9 cellular contexts compared by ENCODE assay signal in genomic region chr6:150005761-150006651, GRCh38. TPM values are rescaled to one million over a fixed set of nuclear protein-coding genes. Genes with fewer than 3 reads are reported as not detected.
DNase-seq lines count a peak whose midpoint lies in the region; ATAC-seq and TF ChIP-seq lines count a peak whose summit lies in the region.
"Had no signal": no experiment of that assay in that cellular context is flagged by ENCODE, and none has a peak within 500 bp of the region (broad histone marks: within the 10 kb centered on the region; RNA-seq: fewer than 3 reads in every experiment).

No MANE protein-coding gene starts in this region.

- no peak for TF ChIP-seq CTCF in heart right ventricle (IDR thresholded peaks at IDR 0.05)
- no peak for TF ChIP-seq CTCF in brain microvascular endothelial cell (IDR thresholded peaks at IDR 0.05; ENCODE audit: low read depth, low read length, missing control alignments)
- no peak for TF ChIP-seq CTCF in upper lobe of right lung (IDR thresholded peaks at IDR 0.05)
- TF ChIP-seq CTCF in RWPE1 (conservative IDR thresholded peaks at IDR 0.05; ENCODE audit: low read depth), result no peak

- ATAC-seq in heart right ventricle (no peak), left cardiac atrium (no peak), upper lobe of right lung (no peak), HG02623 (IDR thresholded peaks at IDR 0.05; ENCODE audit: unreplicated experiment) (no peak), HG02763 (IDR thresholded peaks at IDR 0.05; ENCODE audit: unreplicated experiment) (no peak)

- CTCF ChIA-PET in RWPE1 (lab: Yijun Ruan, JAX), result no interaction called here

- H3K4me3 ChIP-seq in heart right ventricle (peak overlapping the region; percentile 21 to 78 (median 66)), brain microvascular endothelial cell (ENCODE audit: low read depth, low read length) (peak overlapping the region; percentile 71), mesodermal cell (ENCODE audit: extremely low read depth, insufficient read depth, low read length, poor library complexity, severe bottlenecking) (peak overlapping the region; percentile 59), upper lobe of right lung (peak overlapping the region; percentile 54)

- H3K36me3 ChIP-seq in heart right ventricle (no peaks in the 10 kb centered on the region), brain microvascular endothelial cell (replicated peaks) (no peaks in the 10 kb centered on the region), mesodermal cell (ENCODE audit: control insufficient read depth, insufficient read depth, low read length) (no peaks in the 10 kb centered on the region), upper lobe of right lung (no peaks in the 10 kb centered on the region)

- DNase-seq in heart right ventricle (no peak), left cardiac atrium (no peak), brain microvascular endothelial cell (no peak), upper lobe of right lung (no peak), RWPE1 (ENCODE audit: low spot score) (no peak)

- POLR2A ChIA-PET in RWPE1 (lab: Yijun Ruan, JAX; ENCODE audit: low non-redundant PET), result no interaction called here

- peaks cover 8 to 72% (median 58%) of the 10 kb centered on the region in 7 donors for H3K27me3 ChIP-seq in heart right ventricle
- H3K27me3 ChIP-seq in brain microvascular endothelial cell (replicated peaks), result peaks cover 19% of the 10 kb centered on the region
- H3K27me3 ChIP-seq in upper lobe of right lung, result peaks cover 23% of the 10 kb centered on the region

- H3K9me3 ChIP-seq in heart right ventricle (no peaks in the 10 kb centered on the region), mesodermal cell (ENCODE audit: control insufficient read depth, low read length) (no peaks in the 10 kb centered on the region), upper lobe of right lung (no peaks in the 10 kb centered on the region)

- WGBS in heart right ventricle, 2 donors, result 82 to 84% methylated on average over 14 of the region's 14 CpGs
- WGBS in mesodermal cell (ENCODE audit: insufficient coverage in 2 of 2), 2 experiments, result 76 to 84% methylated on average over 8 to 14 of the region's 14 CpGs

- H3K27ac ChIP-seq in heart right ventricle (no peak overlapping the region), brain microvascular endothelial cell (no peak overlapping the region), mesodermal cell (ENCODE audit: low read depth, low read length, severe bottlenecking) (no peak overlapping the region), upper lobe of right lung (no peak overlapping the region), RWPE1 (no peak overlapping the region)

- peaks cover 6 to 16% (median 11%) of the 10 kb centered on the region in 9 donors for H3K4me1 ChIP-seq in heart right ventricle
- peaks cover 7% of the 10 kb centered on the region for H3K4me1 ChIP-seq in mesodermal cell (ENCODE audit: control insufficient read depth, insufficient read depth, low read length, poor library complexity, severe bottlenecking)
- H3K4me1 ChIP-seq in upper lobe of right lung, result peaks cover 3% of the 10 kb centered on the region

- in situ Hi-C loops in brain microvascular endothelial cell (cut with HindIII; ENCODE audit: low pct_ligation_motif_present, low sequenced_read_pairs), result no loop called here

- intact Hi-C loops in heart right ventricle (cut with DNase I), result loop anchor here in 3 of 10 donors (2.0 to 5.0 kb wide), 2 partner anchors 63 to 69 kb away; partner anchors contain the start of gene ULBP2 (in 1 of the 3)
- intact Hi-C loops in left cardiac atrium (cut with DNase I), result loop anchor here in 1 of 2 donors (10.0 kb wide), 1 partner anchor 161 kb away; no protein-coding TSS in a partner anchor
- intact Hi-C loops in upper lobe of right lung (cut with DNase I), result no loop called here

RNA-seq across cellular contexts. Expression of gene RAET1L, which starts 19.3 kb away (rescaled TPM):
- total RNA-seq in heart right ventricle, result not detected
- polyA plus RNA-seq in heart right ventricle, result under 1 TPM in 1 of 2 donors, not detected in 1; 0.03 TPM
- not detected for total RNA-seq in left cardiac atrium
- polyA plus RNA-seq in mesodermal cell (2013, experiment 1 of 2), result not detected
- polyA plus RNA-seq in mesodermal cell (2013, experiment 2 of 2), result not detected
- total RNA-seq in upper lobe of right lung, result not detected
- total RNA-seq: T-helper 1 cell treated with Interleukin-12 subunit alpha and Interleukin-12 subunit beta and Interleukin-4 antibody, amounts not matched to agents 30 ng/mL and 1 ng/mL, for 36 hours had no signal

RNA-seq across cellular contexts. Expression of gene ULBP1, which starts 42.3 kb away (rescaled TPM):
- under 1 TPM; 0.13 to 0.46 (median 0.23) TPM for total RNA-seq in heart right ventricle
- polyA plus RNA-seq in heart right ventricle, result under 1 TPM; 0.07 to 0.32 TPM
- under 1 TPM; 0.08 to 0.12 TPM for total RNA-seq in left cardiac atrium
- polyA plus RNA-seq in mesodermal cell (2013, experiment 1 of 2), result 3.6 TPM
- 3.4 TPM for polyA plus RNA-seq in mesodermal cell (2013, experiment 2 of 2)
- 1.2 TPM for total RNA-seq in upper lobe of right lung
